In the genomic region with DNA sequence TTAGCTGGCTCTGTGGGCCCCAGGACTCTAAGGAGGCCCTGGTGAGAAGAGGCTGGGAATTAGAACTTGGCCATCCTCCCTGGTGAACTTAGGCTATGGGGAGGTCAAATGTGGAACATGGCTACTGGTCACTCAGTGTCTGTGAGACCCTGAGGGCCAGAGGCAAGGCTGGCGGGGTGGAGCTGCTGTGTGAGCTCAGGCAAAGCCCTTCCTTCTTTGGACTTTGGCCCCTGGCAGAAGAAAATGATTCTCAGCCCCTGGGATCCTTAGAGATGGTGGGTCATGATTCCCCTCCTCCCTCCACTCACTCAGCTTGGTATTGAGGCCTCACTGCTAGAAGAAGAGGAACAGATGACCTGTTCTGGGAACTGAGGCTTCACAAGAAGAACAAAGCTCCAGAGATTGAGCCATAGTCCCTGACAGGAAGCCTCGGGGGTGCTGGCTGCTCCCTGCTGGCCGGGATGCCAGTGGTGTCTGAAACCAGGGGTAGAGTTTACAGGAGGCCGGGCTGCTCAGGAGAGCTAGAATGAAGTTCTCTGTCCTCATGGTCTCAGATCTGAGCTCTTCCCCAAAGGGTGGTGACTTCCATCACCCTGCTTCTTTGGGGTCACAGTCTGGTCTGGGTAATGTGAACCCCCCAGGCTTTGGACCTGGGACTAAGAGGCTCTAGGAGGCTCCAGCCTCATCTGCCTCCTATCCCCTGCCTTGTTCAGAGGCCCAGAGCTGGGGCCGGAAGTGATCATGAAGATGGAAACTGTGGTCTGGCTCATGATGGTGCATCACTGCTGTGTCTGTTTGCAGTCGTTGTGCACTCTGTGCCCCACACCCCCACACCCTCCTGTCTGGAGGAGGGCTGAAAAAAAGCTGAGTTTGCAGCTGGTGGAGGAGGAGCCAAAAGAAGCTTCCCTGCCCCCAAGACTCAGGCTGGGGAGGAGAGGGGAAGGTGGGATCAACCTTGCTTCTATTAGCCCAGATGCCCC, we compare ENCODE assay signal across 8 cellular contexts. TPM values are rescaled to one million over a fixed set of nuclear protein-coding genes. Genes with fewer than 3 reads are reported as not detected.
A peak's percentile ranks its signal among the peaks of the same experiment; 100 is the strongest.
DNase-seq lines count a peak whose midpoint lies in the region; ATAC-seq lines count a peak whose summit lies in the region.

No MANE protein-coding gene starts in this region.

- no peaks in the 10 kb centered on the region for H3K9me3 ChIP-seq in adipocyte (ENCODE audit: control insufficient read depth, low read length)
- H3K9me3 ChIP-seq in iPS-18c (ENCODE audit: control insufficient read depth, insufficient read depth, low read length), result no peaks in the 10 kb centered on the region

- DNase-seq in SKM-1 treated with dmso at 0.1 percent for 144 hours (lab: John Stamatoyannopoulos, UW; ENCODE audit: unreplicated experiment), result peak; percentile 82
- peak; percentile 77 for DNase-seq in adipocyte (ENCODE audit: low read depth)
- peak; percentile 86 to 88 for DNase-seq in stimulated activated CD4-positive, alpha-beta T cell treated with anti-CD3 and anti-CD28 coated beads, Interleukin-15, amount 100 ng/mL, for 48 hours (ENCODE audit: low read depth in 2 of 2)
- no peak for DNase-seq in NCI-H524 treated with DMSO at 0.1 percent for 48 hours (lab: John Stamatoyannopoulos, UW)
- no peak for DNase-seq in SK-N-DZ (ENCODE audit: low spot score)

- H3K4me3 ChIP-seq in adipocyte (ENCODE audit: low read length), result peak overlapping the region; percentile 80
- peak overlapping the region; percentile 28; the same call in 1 of the 2 replicates for H3K4me3 ChIP-seq in iPS-18c (ENCODE audit: insufficient read depth, low read depth, low read length)

- H3K9ac ChIP-seq in adipocyte (ENCODE audit: low read length), result peak overlapping the region; percentile 93

- no peaks in the 10 kb centered on the region for H3K27me3 ChIP-seq in adipocyte (replicated peaks; ENCODE audit: control insufficient read depth, insufficient read depth, low read length)

- ATAC-seq in GM18502 (IDR thresholded peaks at IDR 0.05; ENCODE audit: poor library complexity, unreplicated experiment), result peak; percentile 62
- ATAC-seq in HG03045 (IDR thresholded peaks at IDR 0.05; ENCODE audit: unreplicated experiment), result peak; percentile 30

- peaks cover 62% of the 10 kb centered on the region for H3K4me1 ChIP-seq in adipocyte (ENCODE audit: control insufficient read depth, insufficient read depth, low read length)

- peaks cover 15% of the 10 kb centered on the region for H3K36me3 ChIP-seq in adipocyte (ENCODE audit: control insufficient read depth, insufficient read depth, low read length, severe bottlenecking)

RNA-seq across cellular contexts. Expression of a gene that starts 0.9 kb away (rescaled TPM):
- polyA plus RNA-seq in SK-N-DZ (2014; cell fraction: cytosol; rRNA removed), result 0.53 and 0.97 TPM in 2 replicates
- 1.5 and 2.5 TPM in 2 replicates for polyA plus RNA-seq in SK-N-DZ (2014; cell fraction: nucleus; rRNA removed)

RNA-seq across cellular contexts. Expression of a gene that starts 2.1 kb away (rescaled TPM):
- not detected in 2 replicates for polyA plus RNA-seq in SK-N-DZ (2014; cell fraction: cytosol; rRNA removed)
- polyA plus RNA-seq in SK-N-DZ (2014; cell fraction: nucleus; rRNA removed), result not detected in 2 replicates

RNA-seq across cellular contexts. Expression of a gene that starts 9.1 kb away (rescaled TPM):
- polyA plus RNA-seq in SK-N-DZ (2014; cell fraction: cytosol; rRNA removed), result 2.8 and 5.9 TPM in 2 replicates
- 7.5 and 12.4 TPM in 2 replicates for polyA plus RNA-seq in SK-N-DZ (2014; cell fraction: nucleus; rRNA removed)

RNA-seq across cellular contexts. Expression of a gene that starts 21.3 kb away (rescaled TPM):
- not detected in 2 replicates for polyA plus RNA-seq in SK-N-DZ (2014; cell fraction: cytosol; rRNA removed)
- polyA plus RNA-seq in SK-N-DZ (2014; cell fraction: nucleus; rRNA removed), result not detected in 2 replicates

RNA-seq across cellular contexts. Expression of a gene that starts 33.8 kb away (rescaled TPM):
- 0.06 and 0.08 TPM in 2 replicates for polyA plus RNA-seq in SK-N-DZ (2014; cell fraction: cytosol; rRNA removed)
- 0.37 and 0.38 TPM in 2 replicates for polyA plus RNA-seq in SK-N-DZ (2014; cell fraction: nucleus; rRNA removed)

Comparison
In these comparisons a context has a peak if more than half of its experiments do, and no peak if none do; other contexts are left out.
1. DNase-seq: peak in SKM-1 treated with dmso at 0.1 percent for 144 hours (single experiment), adipocyte (single experiment) and stimulated activated CD4-positive, alpha-beta T cell treated with anti-CD3 and anti-CD28 coated beads, Interleukin-15, amount 100 ng/mL, for 48 hours (2 of 2); none in NCI-H524 treated with DMSO at 0.1 percent for 48 hours (single experiment) and SK-N-DZ (single experiment).